11 cellular contexts compared by ENCODE assay signal in the genomic region with DNA sequence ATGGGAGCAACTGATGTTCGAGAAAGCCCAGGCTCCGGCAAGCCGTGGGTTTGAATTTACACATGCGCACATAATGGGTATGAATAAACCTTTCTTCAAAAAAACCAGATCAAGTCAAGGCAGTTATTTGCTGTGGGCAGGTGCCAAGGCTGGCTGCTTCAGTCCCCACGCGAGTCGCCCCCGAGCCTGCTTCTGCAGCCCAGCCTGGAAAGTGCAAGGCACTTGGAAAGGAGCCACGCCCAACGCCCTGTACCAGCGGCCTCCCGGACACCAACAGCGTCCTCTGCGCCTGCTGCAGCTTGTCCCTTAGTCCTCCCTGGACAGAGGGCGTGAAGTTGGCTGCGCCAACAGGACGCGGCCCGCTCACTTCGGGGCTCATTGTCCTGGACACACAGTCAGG.
DNase-seq lines count a peak whose midpoint lies in the region; ATAC-seq and TF ChIP-seq lines count a peak whose summit lies in the region.
"Had no signal": no experiment of that assay in that cellular context is flagged by ENCODE, and none has a peak within 500 bp of the region (broad histone marks: within the 10 kb centered on the region; RNA-seq: fewer than 3 reads in every experiment).

No MANE protein-coding gene starts in this region.

- H3K27me3 ChIP-seq in HUES6 (ENCODE audit: control insufficient read depth, insufficient read depth, low read length) = peaks cover 27% of the 10 kb centered on the region
- H3K27me3 ChIP-seq in smooth muscle cell (ENCODE audit: low read depth) = peaks cover 21% of the 10 kb centered on the region
- no peaks in the 10 kb centered on the region for H3K27me3 ChIP-seq in CD8-positive, alpha-beta memory T cell (ENCODE audit: insufficient read depth, low read length, poor library complexity, severe bottlenecking)

- H3K9me3 Mint-ChIP-seq in endothelial cell (ENCODE audit: unreplicated experiment) = peaks cover 5% of the 10 kb centered on the region
- H3K9me3 Mint-ChIP-seq in CD8-positive, alpha-beta memory T cell = no peaks in the 10 kb centered on the region

- H3K4me2 ChIP-seq in smooth muscle cell = peak overlapping the region; percentile 89

- WGBS in smooth muscle cell (ENCODE audit: low lambda C conversion rate) = 40% methylated on average over 20 of the region's 20 CpGs

- H3F3A ChIP-seq in smooth muscle cell (ENCODE audit: low read depth) = no peaks in the 10 kb centered on the region

- no peak overlapping the region for H3K27ac ChIP-seq in HUES6 (ENCODE audit: low read depth, low read length)
- no peak overlapping the region for H3K27ac ChIP-seq in smooth muscle cell (ENCODE audit: low read depth)
- H3K27ac ChIP-seq in CD8-positive, alpha-beta memory T cell (ENCODE audit: low read depth, low read length) = no peak overlapping the region

- H3K36me3 ChIP-seq in HUES6 (ENCODE audit: control insufficient read depth, insufficient read depth, low read length) = no peaks in the 10 kb centered on the region
- no peaks in the 10 kb centered on the region for H3K36me3 ChIP-seq in smooth muscle cell (ENCODE audit: low read depth)
- no peaks in the 10 kb centered on the region for H3K36me3 ChIP-seq in CD8-positive, alpha-beta memory T cell (ENCODE audit: insufficient read depth, low read length)

- H3K4me3 Mint-ChIP-seq in endothelial cell (ENCODE audit: unreplicated experiment) = peak overlapping the region; percentile 77
- H3K4me3 Mint-ChIP-seq in CD8-positive, alpha-beta memory T cell = peak overlapping the region in 1 of 7 donors; percentile 36

- no peaks in the 10 kb centered on the region for H4K20me1 ChIP-seq in smooth muscle cell (ENCODE audit: low read depth)

- no peak overlapping the region for H3K27ac Mint-ChIP-seq in endothelial cell (ENCODE audit: unreplicated experiment)
- no peak overlapping the region for H3K27ac Mint-ChIP-seq in CD8-positive, alpha-beta memory T cell

- ATAC-seq in left colon = peak; percentile 52
- ATAC-seq in GM21723 (IDR thresholded peaks at IDR 0.05; ENCODE audit: unreplicated experiment) = no peak

- POLR2A ChIA-PET in CD8-positive, alpha-beta memory T cell (lab: Charles Lee) = no interaction called here

- peak; percentile 23 for DNase-seq in endothelial cell (ENCODE audit: low spot score)
- DNase-seq in left colon = peak in 1 of 2 donors; percentile 27
- DNase-seq in smooth muscle cell (lab: John Stamatoyannopoulos, UW; ENCODE audit: unreplicated experiment) = no peak
- DNase-seq in CD8-positive, alpha-beta memory T cell = no peak
- DNase-seq in stimulated activated CD4-positive, alpha-beta T cell treated with anti-CD3 and anti-CD28 coated beads, Interleukin-4, amount 100 ng/mL, for 1 hour = no peak
- no peak for DNase-seq in NCI-H1092 treated with DMSO at 0.1 percent for 48 hours (lab: John Stamatoyannopoulos, UW)
- DNase-seq: activated CD4-positive, CD25-positive, alpha-beta regulatory T cell treated with anti-CD3 and anti-CD28 coated beads, Interleukin-2, amount 50 U/mL, for 72 hours; NCI-H2107; stimulated activated naive CD4-positive, alpha-beta T cell had no signal

- no peak overlapping the region for H2AFZ ChIP-seq in smooth muscle cell (ENCODE audit: low read depth)

- H3K4me3 ChIP-seq in HUES6 (ENCODE audit: low read depth, low read length) (peak overlapping the region; percentile 70), smooth muscle cell (peak overlapping the region; percentile 51)
- H3K4me3 ChIP-seq in CD8-positive, alpha-beta memory T cell (ENCODE audit: low read length) = no peak overlapping the region

- H3K9ac ChIP-seq in HUES6 (ENCODE audit: low read length) (no peak overlapping the region), smooth muscle cell (ENCODE audit: low read depth) (no peak overlapping the region)

- H3K9me3 ChIP-seq in HUES6 (ENCODE audit: control insufficient read depth, insufficient read depth, low read depth, low read length) (no peaks in the 10 kb centered on the region), smooth muscle cell (replicated peaks; ENCODE audit: low read depth) (no peaks in the 10 kb centered on the region)
- no peaks in the 10 kb centered on the region for H3K9me3 ChIP-seq in CD8-positive, alpha-beta memory T cell (ENCODE audit: low read length)

- intact Hi-C loops in left colon (cut with DNase I, micrococcal nuclease) = no loop called here

- H3K4me1 Mint-ChIP-seq in endothelial cell (ENCODE audit: unreplicated experiment) = peaks cover 31% of the 10 kb centered on the region
- H3K4me1 Mint-ChIP-seq in CD8-positive, alpha-beta memory T cell = no peaks in the 10 kb centered on the region

- peaks cover 3% of the 10 kb centered on the region for H3K36me3 Mint-ChIP-seq in endothelial cell (ENCODE audit: low read depth, unreplicated experiment)
- H3K36me3 Mint-ChIP-seq in CD8-positive, alpha-beta memory T cell = no peaks in the 10 kb centered on the region

- peaks cover 11% of the 10 kb centered on the region for H3K27me3 Mint-ChIP-seq in endothelial cell (ENCODE audit: unreplicated experiment)
- peaks cover 27 to 57% of the 10 kb centered on the region in 2 donors for H3K27me3 Mint-ChIP-seq in CD8-positive, alpha-beta memory T cell

- CTCF ChIA-PET in CD8-positive, alpha-beta memory T cell (lab: Charles Lee) = no interaction called here

- H3K4me1 ChIP-seq in HUES6 (ENCODE audit: control insufficient read depth, insufficient read depth, low read length) = peaks cover 41% of the 10 kb centered on the region
- H3K4me1 ChIP-seq in smooth muscle cell (ENCODE audit: low read depth) = peaks cover 8% of the 10 kb centered on the region
- H3K4me1 ChIP-seq in CD8-positive, alpha-beta memory T cell (ENCODE audit: insufficient read depth, low read length) = no peaks in the 10 kb centered on the region

- TF ChIP-seq CTCF in endothelial cell (IDR thresholded peaks at IDR 0.05; ENCODE audit: unreplicated experiment) (no peak), smooth muscle cell (IDR thresholded peaks at IDR 0.05; ENCODE audit: borderline replicate concordance, insufficient read depth, poor library complexity, severe bottlenecking) (no peak)

- H3K79me2 ChIP-seq in smooth muscle cell (ENCODE audit: low read depth) = no peaks in the 10 kb centered on the region
